In the genomic region with DNA sequence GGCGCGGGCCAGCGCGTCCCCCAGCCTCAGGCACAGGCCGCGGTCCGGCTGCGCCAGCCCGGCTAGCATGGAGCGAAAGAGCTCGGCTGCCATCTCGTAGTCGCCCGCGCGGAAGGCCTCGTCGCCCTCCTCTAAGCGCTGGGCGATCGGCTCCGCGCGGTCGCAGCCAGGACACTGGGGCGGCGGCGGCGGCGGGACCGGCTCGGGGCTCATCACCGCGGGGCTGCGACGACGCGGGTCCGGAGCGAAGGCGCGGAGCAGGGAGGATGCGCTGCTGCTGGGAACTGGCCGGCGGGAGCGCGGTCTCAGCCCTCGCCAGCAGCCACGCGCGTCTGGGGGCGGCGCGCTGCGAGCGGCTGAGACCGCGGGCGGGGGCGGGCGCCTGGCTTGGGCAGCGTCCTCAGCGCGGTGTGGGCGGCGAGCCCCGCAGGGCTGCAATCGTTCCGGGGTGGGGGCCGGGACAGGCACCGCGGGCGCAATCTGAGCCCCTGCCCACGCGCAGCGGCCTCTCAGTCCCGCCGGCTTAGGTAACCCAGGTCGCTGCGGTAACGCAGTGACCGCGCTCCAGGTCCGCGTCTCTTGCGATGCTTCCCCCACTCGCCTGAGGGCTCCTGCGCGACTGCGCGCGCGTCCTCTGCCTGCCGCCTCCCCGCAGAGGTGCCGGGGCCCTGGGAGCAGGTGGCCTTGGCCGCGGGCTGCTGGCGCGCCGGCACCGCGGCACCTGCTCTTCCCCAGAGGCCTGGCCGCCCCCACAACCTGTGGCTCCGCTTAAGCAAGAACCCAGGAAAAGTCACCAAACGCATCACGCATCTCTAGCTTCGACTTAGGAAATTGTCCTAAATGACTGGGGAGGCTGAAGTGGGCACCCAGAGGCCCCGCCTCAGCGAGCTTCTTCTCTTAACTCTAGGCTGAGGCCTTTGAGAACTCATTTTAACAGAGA, we compare ENCODE assay signal across 8 cellular contexts.
DNase-seq lines count a peak whose midpoint lies in the region; ATAC-seq lines count a peak whose summit lies in the region.

A gene (minus strand): TSS at position 621 of the 940 bp plus-strand sequence. CDS start 408 bp downstream, at position 213.

- peaks cover 9% of the 10 kb centered on the region for H3K9me3 Mint-ChIP-seq in stimulated activated naive CD8-positive, alpha-beta T cell treated with anti-CD3 and anti-CD28 coated beads, Interleukin-15, Interleukin-2, amounts not matched to agents 100 ng/mL and 50 ng/mL, for 24 hours

- no peak within 1 kb of the TSS for H3K27ac Mint-ChIP-seq in stimulated activated naive CD8-positive, alpha-beta T cell treated with anti-CD3 and anti-CD28 coated beads, Interleukin-15, Interleukin-2, amounts not matched to agents 100 ng/mL and 50 ng/mL, for 24 hours

- DNase-seq in DMS153 treated with DMSO at 0.1 percent for 48 hours (lab: John Stamatoyannopoulos, UW; ENCODE audit: unreplicated experiment) (peak; percentile 74), DMS153 (lab: John Stamatoyannopoulos, UW) (no peak), NCI-H2227 (lab: John Stamatoyannopoulos, UW; ENCODE audit: unreplicated experiment) (peak; percentile 80), caudate nucleus (lab: John Stamatoyannopoulos, UW) (peak in 47 of 61 donors; percentile 5 to 81 (median 43)), left kidney (ENCODE audit: low read depth, low spot score) (peak; percentile 85), NAMALWA (ENCODE audit: low spot score) (no peak)

- H3K27ac ChIP-seq in caudate nucleus (ENCODE audit: low read depth, low read length), result peak within 1 kb of the TSS; percentile 82

- H3K27me3 Mint-ChIP-seq in stimulated activated naive CD8-positive, alpha-beta T cell treated with anti-CD3 and anti-CD28 coated beads, Interleukin-15, Interleukin-2, amounts not matched to agents 100 ng/mL and 50 ng/mL, for 24 hours, result peaks cover 66% of the 10 kb centered on the region

- H3K36me3 Mint-ChIP-seq in stimulated activated naive CD8-positive, alpha-beta T cell treated with anti-CD3 and anti-CD28 coated beads, Interleukin-15, Interleukin-2, amounts not matched to agents 100 ng/mL and 50 ng/mL, for 24 hours (ENCODE audit: low read depth), result peaks cover 6% of the 10 kb centered on the region

- H3K4me1 Mint-ChIP-seq in stimulated activated naive CD8-positive, alpha-beta T cell treated with anti-CD3 and anti-CD28 coated beads, Interleukin-15, Interleukin-2, amounts not matched to agents 100 ng/mL and 50 ng/mL, for 24 hours (ENCODE audit: low read depth), result no peaks in the 10 kb centered on the region

- H3K4me3 Mint-ChIP-seq in stimulated activated naive CD8-positive, alpha-beta T cell treated with anti-CD3 and anti-CD28 coated beads, Interleukin-15, Interleukin-2, amounts not matched to agents 100 ng/mL and 50 ng/mL, for 24 hours, result peak within 1 kb of the TSS; percentile 62

- no peak for ATAC-seq in GM21360 (IDR thresholded peaks at IDR 0.05; ENCODE audit: unreplicated experiment)

Comparison
In these comparisons a context has a peak if more than half of its experiments do, and no peak if none do; other contexts are left out.
1. DNase-seq: peak in DMS153 treated with DMSO at 0.1 percent for 48 hours (single experiment), NCI-H2227 (single experiment), caudate nucleus (47 of 61) and left kidney (single experiment); none in DMS153 (single experiment) and NAMALWA (single experiment).